ENCODE assay signal across 9 cellular contexts in the genomic region with DNA sequence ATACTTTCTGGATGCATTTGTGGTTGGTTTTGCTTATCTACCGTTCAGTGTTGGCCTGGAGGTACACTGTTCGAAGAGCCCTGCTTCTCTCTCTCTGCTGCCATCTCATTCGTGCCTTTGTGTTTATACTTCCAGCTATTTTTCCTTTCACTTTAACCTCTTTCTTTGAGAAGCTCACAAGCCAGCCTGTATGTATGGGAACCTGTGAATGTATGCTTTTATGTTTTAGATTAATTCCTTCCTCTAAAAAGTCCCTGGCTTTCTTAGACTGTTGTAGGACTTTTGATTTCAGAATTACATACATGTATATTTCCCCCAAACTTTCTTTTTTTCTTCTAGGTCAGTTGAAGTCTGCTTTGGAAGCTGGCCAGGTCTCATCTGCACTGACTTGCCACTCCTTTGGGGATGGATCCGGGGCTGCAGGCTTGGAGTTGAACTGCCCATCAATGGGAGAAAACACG.
A peak's percentile ranks its signal among the peaks of the same experiment; 100 is the strongest.
DNase-seq lines count a peak whose midpoint lies in the region; ATAC-seq and TF ChIP-seq lines count a peak whose summit lies in the region.
"Had no signal": no experiment of that assay in that cellular context is flagged by ENCODE, and none has a peak within 500 bp of the region (broad histone marks: within the 10 kb centered on the region; RNA-seq: fewer than 3 reads in every experiment).

No MANE protein-coding gene starts in this region.

- TF ChIP-seq CTCF in AG10803 (conservative IDR thresholded peaks at IDR 0.05; ENCODE audit: low read length) (no peak), chondrocyte (IDR thresholded peaks at IDR 0.05) (peak; percentile 25), neutrophil (IDR thresholded peaks at IDR 0.05) (no peak)

- ATAC-seq in HG03342 (IDR thresholded peaks at IDR 0.05; ENCODE audit: unreplicated experiment), result no peak
- no peak for ATAC-seq in GM21717 (IDR thresholded peaks at IDR 0.05; ENCODE audit: unreplicated experiment)

- peak overlapping the region; percentile 3 for H3K27ac ChIP-seq in neutrophil

- H3K9me3 ChIP-seq in neutrophil, result no peaks in the 10 kb centered on the region

- peaks cover 40% of the 10 kb centered on the region for H3K36me3 ChIP-seq in neutrophil

- no peaks in the 10 kb centered on the region for H3K4me1 ChIP-seq in neutrophil (ENCODE audit: control insufficient read depth in 1 of 2, insufficient read depth in 1 of 2, low read depth in 1 of 2, low read length in 1 of 2)

- H3K4me3 ChIP-seq in AG10803 (ENCODE audit: low read length) (no peak overlapping the region), neutrophil (ENCODE audit: low read depth in 1 of 2, low read length in 1 of 2) (no peak overlapping the region)

- DNase-seq in AG10803 (ENCODE audit: low read depth), result peak; percentile 45
- DNase-seq in NCI-H1105 (lab: John Stamatoyannopoulos, UW), result peak; percentile 5
- DNase-seq in chondrocyte (ENCODE audit: low spot score), result no peak
- DNase-seq in foreskin melanocyte, result no peak
- no peak for DNase-seq in NCI-H1417 treated with DMSO at 0.1 percent for 48 hours (lab: John Stamatoyannopoulos, UW)
- DNase-seq: NCI-H446 treated with DMSO at 0.1 percent for 48 hours had no signal

- peaks cover 3% of the 10 kb centered on the region for H3K36me3 Mint-ChIP-seq in chondrocyte (ENCODE audit: low read depth)

- H3K27me3 ChIP-seq in neutrophil, result no peaks in the 10 kb centered on the region

- H3K27ac Mint-ChIP-seq in chondrocyte (ENCODE audit: unreplicated experiment), result peak overlapping the region; percentile 86

- H3K9me3 Mint-ChIP-seq in chondrocyte (ENCODE audit: low read depth), result no peaks in the 10 kb centered on the region

- peak overlapping the region; percentile 59 for H3K4me3 Mint-ChIP-seq in chondrocyte (ENCODE audit: unreplicated experiment)

- peaks cover 77% of the 10 kb centered on the region for H3K4me1 Mint-ChIP-seq in chondrocyte (ENCODE audit: low read depth)

- H3K27me3 Mint-ChIP-seq in chondrocyte (ENCODE audit: low read depth), result no peaks in the 10 kb centered on the region

Comparison
In these comparisons a context has a peak if more than half of its experiments do, and no peak if none do; other contexts are left out.
1. DNase-seq: peak in AG10803 (single experiment) and NCI-H1105 (single experiment); none in chondrocyte (single experiment), foreskin melanocyte (single experiment) and NCI-H1417 treated with DMSO at 0.1 percent for 48 hours (single experiment).